2 cellular contexts compared by ENCODE assay signal in genomic region chr22:35783943-35784614, GRCh38.
TF ChIP-seq lines count a peak whose summit lies in the region.

No MANE protein-coding gene starts in this region.

TF ChIP-seq in H1, 55 proteins besides CTCF, POLR2A, EP300 and RAD21 (continued from another document):
- no peak for TF ChIP-seq MAFK (IDR thresholded peaks at IDR 0.05; ENCODE audit: low read depth, low read length)
- no peak for TF ChIP-seq BRCA1 (IDR thresholded peaks at IDR 0.05; ENCODE audit: low read depth, low read length)
- TF ChIP-seq ATF3 (IDR thresholded peaks at IDR 0.05; ENCODE audit: insufficient read depth, low read depth, low read length), result no peak
- TF ChIP-seq RXRA (IDR thresholded peaks at IDR 0.05; ENCODE audit: insufficient read depth, low read depth, low read length), result no peak
- no peak for TF ChIP-seq RBBP5 (IDR thresholded peaks at IDR 0.05; ENCODE audit: borderline replicate concordance, low read depth, low read length)
- TF ChIP-seq CHD2 (IDR thresholded peaks at IDR 0.05; ENCODE audit: low read length), result no peak
- no peak for TF ChIP-seq SRF (IDR thresholded peaks at IDR 0.05; ENCODE audit: low read depth, low read length)
- no peak for TF ChIP-seq CTBP2 (IDR thresholded peaks at IDR 0.05; ENCODE audit: borderline replicate concordance, insufficient read depth, insufficient read length, low read length)
- TF ChIP-seq CBX5 (IDR thresholded peaks at IDR 0.05; ENCODE audit: low read depth, low read length), result no peak
- TF ChIP-seq SUZ12 (IDR thresholded peaks at IDR 0.05; ENCODE audit: low read length), result no peak
- no peak for TF ChIP-seq RFX5 (IDR thresholded peaks at IDR 0.05; ENCODE audit: borderline replicate concordance, low read depth, low read length)
TF ChIP-seq in H1: peak in this region for 0.

TF ChIP-seq in GM23338, 12 proteins besides CTCF, POLR2A, EP300 and RAD21 (continued from another document):
- TF ChIP-seq ZNF462 (CRISPR knock-in tag; IDR thresholded peaks at IDR 0.05) (no peak), ZNF114 (CRISPR knock-in tag; IDR thresholded peaks at IDR 0.05) (no peak), ETS1 (IDR thresholded peaks at IDR 0.05) (no peak), CREB1 (CRISPR knock-in tag; IDR thresholded peaks at IDR 0.05; ENCODE audit: low read depth) (no peak), REST (IDR thresholded peaks at IDR 0.05; ENCODE audit: unreplicated experiment) (no peak), EZH2 (IDR thresholded peaks at IDR 0.05; ENCODE audit: low read depth, unreplicated experiment) (no peak), JUNB (IDR thresholded peaks at IDR 0.05; ENCODE audit: unreplicated experiment) (no peak)
